Comparison of ENCODE assay signal across 13 cellular contexts in genomic region chr2:43464546-43464945, GRCh38.
DNase-seq lines count a peak whose midpoint lies in the region; ATAC-seq and TF ChIP-seq lines count a peak whose summit lies in the region.
"Had no signal": no experiment of that assay in that cellular context is flagged by ENCODE, and none has a peak within 500 bp of the region (broad histone marks: within the 10 kb centered on the region; RNA-seq: fewer than 3 reads in every experiment).

No MANE protein-coding gene starts in this region.

- intact Hi-C loops in uterus (cut with DNase I; ENCODE audit: low total_unique reads): no loop called here

- no peak for ATAC-seq in activated naive CD8-positive, alpha-beta T cell treated with anti-CD3 and anti-CD28 coated beads, Interleukin-2, amount 50 U/mL, for 24 hours

- H3K36me3 ChIP-seq in uterus: no peaks in the 10 kb centered on the region
- H3K36me3 ChIP-seq: neural progenitor cell had no signal

- H3K27ac ChIP-seq in uterus: peak overlapping the region; percentile 76 to 78
- H3K27ac ChIP-seq: neural progenitor cell had no signal

- no peak for TF ChIP-seq POLR2A in uterus (IDR thresholded peaks at IDR 0.05)

- no peaks in the 10 kb centered on the region for H3K9me3 ChIP-seq in uterus
- H3K9me3 ChIP-seq: SK-N-SH had no signal

- peaks cover 2% of the 10 kb centered on the region for H3K4me1 Mint-ChIP-seq in activated naive CD8-positive, alpha-beta T cell treated with anti-CD3 and anti-CD28 coated beads, Interleukin-2, amount 50 U/mL, for 24 hours

- DNase-seq in amniotic epithelial cell (ENCODE audit: low read depth) (peak; percentile 97), fibroblast of villous mesenchyme (ENCODE audit: low read depth) (peak; percentile 83), occipital lobe (lab: John Stamatoyannopoulos, UW) (peak; percentile 7), uterus (peak; percentile 65 to 80), NCI-H524 treated with DMSO at 0.1 percent for 48 hours (lab: John Stamatoyannopoulos, UW) (no peak), HK-2 (ENCODE audit: unreplicated experiment) (no peak)
- DNase-seq in activated naive CD8-positive, alpha-beta T cell treated with anti-CD3 and anti-CD28 coated beads, Interleukin-2, amount 50 U/mL, for 24 hours: no peak
- DNase-seq: activated CD4-positive, alpha-beta T cell treated with anti-CD3 and anti-CD28 coated beads for 4 hours; activated naive CD4-positive, alpha-beta T cell treated with Interleukin-2 at 50 U/mL for 16 hours; effector CD4-positive, alpha-beta T cell; SK-N-SH; stimulated activated CD4-positive, alpha-beta T cell treated with anti-CD3 and anti-CD28 coated beads, Interleukin-4, amount 100 ng/mL, for 24 hours had no signal

- no peaks in the 10 kb centered on the region for H3K27me3 Mint-ChIP-seq in activated naive CD8-positive, alpha-beta T cell treated with anti-CD3 and anti-CD28 coated beads, Interleukin-2, amount 50 U/mL, for 24 hours

- H3K36me3 Mint-ChIP-seq in activated naive CD8-positive, alpha-beta T cell treated with anti-CD3 and anti-CD28 coated beads, Interleukin-2, amount 50 U/mL, for 24 hours (ENCODE audit: low read depth): peaks cover 9% of the 10 kb centered on the region

- H3K4me3 Mint-ChIP-seq in activated naive CD8-positive, alpha-beta T cell treated with anti-CD3 and anti-CD28 coated beads, Interleukin-2, amount 50 U/mL, for 24 hours: no peak overlapping the region
- H3K4me3 Mint-ChIP-seq: neural progenitor cell had no signal

- H3K4me3 ChIP-seq in fibroblast of villous mesenchyme (ENCODE audit: low read depth, low read length): no peak overlapping the region
- H3K4me3 ChIP-seq in uterus: no peak overlapping the region
- H3K4me3 ChIP-seq: neural progenitor cell had no signal

- no peaks in the 10 kb centered on the region for H3K9me3 Mint-ChIP-seq in activated naive CD8-positive, alpha-beta T cell treated with anti-CD3 and anti-CD28 coated beads, Interleukin-2, amount 50 U/mL, for 24 hours
- H3K9me3 Mint-ChIP-seq: neural progenitor cell had no signal

- H3K27ac Mint-ChIP-seq in activated naive CD8-positive, alpha-beta T cell treated with anti-CD3 and anti-CD28 coated beads, Interleukin-2, amount 50 U/mL, for 24 hours: no peak overlapping the region
- H3K27ac Mint-ChIP-seq: neural progenitor cell had no signal

- peaks cover 9 to 32% of the 10 kb centered on the region in 2 donors for H3K4me1 ChIP-seq in uterus

- no peaks in the 10 kb centered on the region for H3K27me3 ChIP-seq in uterus
- H3K27me3 ChIP-seq: neural progenitor cell had no signal

- no peak for TF ChIP-seq CTCF in fibroblast of villous mesenchyme (IDR thresholded peaks at IDR 0.05; ENCODE audit: insufficient read depth, low read depth, low read length)
- no peak for TF ChIP-seq CTCF in uterus (IDR thresholded peaks at IDR 0.05)

Comparison
In these comparisons a context has a peak if more than half of its experiments do, and no peak if none do; other contexts are left out.
1. DNase-seq: peak in amniotic epithelial cell (single experiment), fibroblast of villous mesenchyme (single experiment), occipital lobe (single experiment) and uterus (2 of 2); none in NCI-H524 treated with DMSO at 0.1 percent for 48 hours (single experiment), activated naive CD8-positive, alpha-beta T cell treated with anti-CD3 and anti-CD28 coated beads, Interleukin-2, amount 50 U/mL, for 24 hours (single experiment) and HK-2 (single experiment).